Comparison of ENCODE assay signal across 18 cellular contexts in genomic region chr19:46470376-46470775, GRCh38. TPM values are rescaled to one million over a fixed set of nuclear protein-coding genes. Genes with fewer than 3 reads are reported as not detected.
A peak's percentile ranks its signal among the peaks of the same experiment; 100 is the strongest.
DNase-seq lines count a peak whose midpoint lies in the region; ATAC-seq and TF ChIP-seq lines count a peak whose summit lies in the region.
"Had no signal": no experiment of that assay in that cellular context is flagged by ENCODE, and none has a peak within 500 bp of the region (broad histone marks: within the 10 kb centered on the region; RNA-seq: fewer than 3 reads in every experiment).

No MANE protein-coding gene starts in this region.

- no peak overlapping the region for H3K4me3 ChIP-seq in BLaER1 treated with 17β-estradiol and CSF1 and Interleukin-3, amounts not matched to agents 10 nM and 100 nM
- H3K4me3 ChIP-seq in hepatocyte: no peak overlapping the region
- peak overlapping the region; percentile 57 for H3K4me3 ChIP-seq in parathyroid adenoma (ENCODE audit: low read depth, low read length)

- no peaks in the 10 kb centered on the region for H3K9me2 ChIP-seq in hepatocyte (replicated peaks; ENCODE audit: insufficient read depth)

- peaks cover 35 to 100% (median 93%) of the 10 kb centered on the region in 10 experiments for H3K4me1 ChIP-seq in BLaER1 treated with 17β-estradiol and CSF1 and Interleukin-3, amounts not matched to agents 10 nM and 100 nM
- H3K4me1 ChIP-seq in hepatocyte (ENCODE audit: insufficient read depth): peaks cover 12% of the 10 kb centered on the region
- peaks cover 6% of the 10 kb centered on the region for H3K4me1 ChIP-seq in parathyroid adenoma

- CTCF ChIA-PET in WTC11 (lab: Charles Lee): interaction anchor here (0.6 kb wide), 1 partner anchor 39 kb away, joined by 3 read pairs; no protein-coding TSS in a partner anchor

- TF ChIP-seq CTCF in WTC11 (IDR thresholded peaks at IDR 0.05): no peak
- no peak for TF ChIP-seq CTCF in hepatocyte (IDR thresholded peaks at IDR 0.05; ENCODE audit: poor library complexity)
- no peak for TF ChIP-seq CTCF in parathyroid adenoma (IDR thresholded peaks at IDR 0.05)

- no peak for ATAC-seq in WTC11
- ATAC-seq in GM18498 (IDR thresholded peaks at IDR 0.05; ENCODE audit: unreplicated experiment): no peak
- no peak for ATAC-seq in GM18505 (IDR thresholded peaks at IDR 0.05; ENCODE audit: unreplicated experiment)
- ATAC-seq: effector memory CD8-positive, alpha-beta T cell; foreskin keratinocyte had no signal

- H3K9ac ChIP-seq in BLaER1 treated with 17β-estradiol and CSF1 and Interleukin-3, amounts not matched to agents 10 nM and 100 nM: peak overlapping the region in 4 of 11 experiments; percentile 18 to 62 (median 32); a peak in 3 of 22 replicates
- H3K9ac ChIP-seq in parathyroid adenoma: no peak overlapping the region

- no peaks in the 10 kb centered on the region for H3K9me3 Mint-ChIP-seq in WTC11
- H3K9me3 Mint-ChIP-seq in activated T-cell treated with anti-CD3 and anti-CD28 coated beads, Interleukin-2, amount 50 U/mL, for 24 hours: no peaks in the 10 kb centered on the region
- H3K9me3 Mint-ChIP-seq: effector memory CD8-positive, alpha-beta T cell had no signal

- H3K4me1 Mint-ChIP-seq in WTC11: peaks cover 11% of the 10 kb centered on the region
- H3K4me1 Mint-ChIP-seq in activated T-cell treated with anti-CD3 and anti-CD28 coated beads, Interleukin-2, amount 50 U/mL, for 24 hours (ENCODE audit: low read depth): peaks cover 11% of the 10 kb centered on the region

- peaks cover 34% of the 10 kb centered on the region for H3K36me3 Mint-ChIP-seq in WTC11
- no peaks in the 10 kb centered on the region for H3K36me3 Mint-ChIP-seq in activated T-cell treated with anti-CD3 and anti-CD28 coated beads, Interleukin-2, amount 50 U/mL, for 24 hours (ENCODE audit: low read depth)

- H3K27ac Mint-ChIP-seq in WTC11: no peak overlapping the region
- no peak overlapping the region for H3K27ac Mint-ChIP-seq in activated T-cell treated with anti-CD3 and anti-CD28 coated beads, Interleukin-2, amount 50 U/mL, for 24 hours
- H3K27ac Mint-ChIP-seq: effector memory CD8-positive, alpha-beta T cell had no signal

- WGBS in hepatocyte (ENCODE audit: low lambda C conversion rate, missing lambda C conversion rate): 96% methylated on average over 10 of the region's 10 CpGs

- H3K36me3 ChIP-seq in BLaER1 treated with 17β-estradiol and CSF1 and Interleukin-3, amounts not matched to agents 10 nM and 100 nM: no peaks in the 10 kb centered on the region
- no peaks in the 10 kb centered on the region for H3K36me3 ChIP-seq in hepatocyte (replicated peaks; ENCODE audit: insufficient read depth, low read depth)
- no peaks in the 10 kb centered on the region for H3K36me3 ChIP-seq in parathyroid adenoma (ENCODE audit: control insufficient read depth, insufficient read depth, low read length)
- H3K36me3 ChIP-seq: Peyer's patch had no signal

- DNase-seq in WTC11 (ENCODE audit: low spot score) (no peak), hepatocyte (ENCODE audit: low spot score) (no peak), erythroblast (lab: John Stamatoyannopoulos, UW) (no peak)
- no peak for DNase-seq in activated T-cell treated with anti-CD3 and anti-CD28 coated beads, Interleukin-2, amount 50 U/mL, for 24 hours
- DNase-seq: activated gamma-delta T cell treated with Interleukin-2 at 50 U/mL for 16 hours; DMS153; effector memory CD8-positive, alpha-beta T cell; foreskin keratinocyte; NCI-H2029; NCI-H526 treated with DMSO at 0.1 percent for 48 hours; stimulated activated CD4-positive, alpha-beta T cell treated with anti-CD3 and anti-CD28 coated beads, Interleukin-2, amount 100 ng/mL, for 24 hours had no signal

- no peaks in the 10 kb centered on the region for H3K27me3 ChIP-seq in BLaER1 treated with 17β-estradiol and CSF1 and Interleukin-3, amounts not matched to agents 10 nM and 100 nM
- H3K27me3 ChIP-seq in hepatocyte: no peaks in the 10 kb centered on the region
- no peaks in the 10 kb centered on the region for H3K27me3 ChIP-seq in parathyroid adenoma (ENCODE audit: control insufficient read depth, insufficient read depth, low read length)
- H3K27me3 ChIP-seq: Peyer's patch had no signal

- H3K27me3 Mint-ChIP-seq in WTC11 (ENCODE audit: low read depth): peaks cover 21% of the 10 kb centered on the region
- H3K27me3 Mint-ChIP-seq in activated T-cell treated with anti-CD3 and anti-CD28 coated beads, Interleukin-2, amount 50 U/mL, for 24 hours: peaks cover 81% of the 10 kb centered on the region

- H2AFZ ChIP-seq in hepatocyte: no peak overlapping the region
- peak overlapping the region; percentile 98 for H2AFZ ChIP-seq in parathyroid adenoma

- H3K9me3 ChIP-seq in BLaER1 treated with 17β-estradiol and CSF1 and Interleukin-3, amounts not matched to agents 10 nM and 100 nM (replicated peaks in 1 of 11): no peaks in the 10 kb centered on the region
- H3K9me3 ChIP-seq in hepatocyte (ENCODE audit: low read depth) (no peaks in the 10 kb centered on the region), parathyroid adenoma (ENCODE audit: control insufficient read depth, low read length) (no peaks in the 10 kb centered on the region)
- H3K9me3 ChIP-seq: Peyer's patch, tibial nerve had no signal

- no peaks in the 10 kb centered on the region for H4K20me1 ChIP-seq in BLaER1 treated with 17β-estradiol and CSF1 and Interleukin-3, amounts not matched to agents 10 nM and 100 nM
- H4K20me1 ChIP-seq in hepatocyte (ENCODE audit: insufficient read depth, poor library complexity, severe bottlenecking): no peaks in the 10 kb centered on the region

- TF ChIP-seq POLR2A in erythroblast (IDR thresholded peaks at IDR 0.05; ENCODE audit: low read length) (no peak), GM18505 (IDR thresholded peaks at IDR 0.05; ENCODE audit: borderline replicate concordance, extremely low read depth, insufficient read depth, insufficient read length) (no peak)

- H3K79me2 ChIP-seq in hepatocyte (no peaks in the 10 kb centered on the region), parathyroid adenoma (no peaks in the 10 kb centered on the region)

- POLR2A ChIA-PET in WTC11 (lab: Charles Lee): no interaction called here

- H3K27ac ChIP-seq in BLaER1 treated with 17β-estradiol and CSF1 and Interleukin-3, amounts not matched to agents 10 nM and 100 nM: peak overlapping the region in 6 of 11 experiments; percentile 4 to 93 (median 90); a peak in 9 of 22 replicates
- H3K27ac ChIP-seq in hepatocyte: no peak overlapping the region
- no peak overlapping the region for H3K27ac ChIP-seq in parathyroid adenoma
- H3K27ac ChIP-seq: foreskin keratinocyte had no signal

- peak overlapping the region; percentile 77 for H3K4me3 Mint-ChIP-seq in WTC11
- H3K4me3 Mint-ChIP-seq in activated T-cell treated with anti-CD3 and anti-CD28 coated beads, Interleukin-2, amount 50 U/mL, for 24 hours: no peak overlapping the region
- H3K4me3 Mint-ChIP-seq: effector memory CD8-positive, alpha-beta T cell had no signal

- H3K4me2 ChIP-seq in BLaER1 treated with 17β-estradiol and CSF1 and Interleukin-3, amounts not matched to agents 10 nM and 100 nM: peak overlapping the region in 9 of 11 experiments; percentile 43 to 87 (median 76); a peak in 18 of 22 replicates
- H3K4me2 ChIP-seq in hepatocyte: peak overlapping the region; percentile 93
- no peak overlapping the region for H3K4me2 ChIP-seq in parathyroid adenoma (ENCODE audit: low read length)

TF ChIP-seq in WTC11, 78 proteins besides CTCF, POLR2A, EP300 and RAD21 (continues in another document):
- TF ChIP-seq HMGA2 (CRISPR knock-in tag; IDR thresholded peaks at IDR 0.05): no peak
- TF ChIP-seq GRHL2 (CRISPR knock-in tag; IDR thresholded peaks at IDR 0.05; ENCODE audit: insufficient replicate concordance, severe bottlenecking): no peak
- no peak for TF ChIP-seq HMGXB4 (CRISPR knock-in tag; IDR thresholded peaks at IDR 0.05)
- TF ChIP-seq NR3C1 (CRISPR knock-in tag; conservative IDR thresholded peaks at IDR 0.05; ENCODE audit: low read depth): no peak
- TF ChIP-seq SP1 (CRISPR knock-in tag; conservative IDR thresholded peaks at IDR 0.05): no peak
- TF ChIP-seq CDX4 (CRISPR knock-in tag; IDR thresholded peaks at IDR 0.05; ENCODE audit: borderline replicate concordance): no peak
- no peak for TF ChIP-seq PRRX2 (CRISPR knock-in tag; IDR thresholded peaks at IDR 0.05)

RNA-seq across cellular contexts. Expression of gene PNMA8A, which starts 1.0 kb away (rescaled TPM):
- total RNA-seq in WTC11 (2021) (24.8 to 30.5 TPM (median 25.4 TPM) in 3 replicates), hepatocyte (11.2 and 11.4 TPM in 2 replicates)
- 5.5 and 6.4 TPM in 2 replicates for polyA plus RNA-seq in hepatocyte

RNA-seq across cellular contexts. Expression of gene PNMA8B, which starts 25.3 kb away (rescaled TPM):
- total RNA-seq in WTC11 (2021) (2.8 to 4.0 TPM (median 3.6 TPM) in 3 replicates), hepatocyte (0.32 and 1.0 TPM in 2 replicates)
- 0.50 and 0.57 TPM in 2 replicates for polyA plus RNA-seq in hepatocyte

RNA-seq across cellular contexts. Expression of gene PNMA8C, which starts 41.6 kb away (rescaled TPM):
- 1.2 to 2.0 TPM (median 2.0 TPM) in 3 replicates for total RNA-seq in WTC11 (2021)
- total RNA-seq in hepatocyte: 0.27 TPM in 1 of 2 replicates, not detected in the other
- polyA plus RNA-seq in hepatocyte: not detected in 2 replicates
- total RNA-seq: activated CD8-positive, alpha-beta memory T cell treated with anti-CD3 and anti-CD28 coated beads for 36 hours; foreskin keratinocyte; Peyer's patch had no signal
- polyA plus RNA-seq: foreskin keratinocyte had no signal

RNA-seq across cellular contexts. Expression of gene CCDC8, which starts 57.0 kb away (rescaled TPM):
- total RNA-seq in WTC11 (2021) (25.2 to 27.2 TPM (median 25.7 TPM) in 3 replicates), hepatocyte (36.4 and 51.7 TPM in 2 replicates)
- polyA plus RNA-seq in hepatocyte: 46.8 and 55.9 TPM in 2 replicates
- total RNA-seq: activated CD8-positive, alpha-beta memory T cell treated with anti-CD3 and anti-CD28 coated beads for 36 hours had no signal

Comparison
In these comparisons a context has a peak if more than half of its experiments do, and no peak if none do; other contexts are left out.
1. H3K27ac ChIP-seq: peak in BLaER1 treated with 17β-estradiol and CSF1 and Interleukin-3, amounts not matched to agents 10 nM and 100 nM (6 of 11); none in hepatocyte (single experiment) and parathyroid adenoma (single experiment).